ENCODE assay signal across 18 cellular contexts in genomic region chr19:1574354-1574753, GRCh38. TPM values are rescaled to one million over a fixed set of nuclear protein-coding genes. Genes with fewer than 3 reads are reported as not detected.
"Had no signal": no experiment of that assay in that cellular context is flagged by ENCODE, and none has a peak within 500 bp of the region (broad histone marks: within the 10 kb centered on the region; RNA-seq: fewer than 3 reads in every experiment).

No MANE protein-coding gene starts in this region.

- H3K27ac ChIP-seq: epithelial cell of prostate, esophagus squamous epithelium, suprapubic skin, thyroid gland had no signal

- H3K9me3 ChIP-seq: esophagus squamous epithelium, suprapubic skin, thyroid gland had no signal

- H3K4me1 ChIP-seq: thyroid gland had no signal

- H3K27me3 ChIP-seq: dorsolateral prefrontal cortex, suprapubic skin, thyroid gland had no signal

- DNase-seq: cortex of kidney; dorsolateral prefrontal cortex; effector CD8-positive, alpha-beta T cell; esophagus squamous epithelium; foreskin fibroblast; immature natural killer cell; left cardiac atrium; left ventricle myocardium superior; mesenchymal stem cell; naive B cell; posterior cingulate gyrus; right cardiac atrium; stimulated activated CD4-positive, alpha-beta T cell treated with anti-CD3 and anti-CD28 coated beads, Interleukin-12 subunit alpha, Interleukin-12 subunit beta, amount 100 ng/mL, for 4 hours; stimulated activated naive CD8-positive, alpha-beta T cell treated with anti-CD3 and anti-CD28 coated beads, Interleukin-15, Interleukin-2, amounts not matched to agents 100 U/mL and 50 U/mL, for 24 hours; thyroid gland had no signal

- H3K4me3 ChIP-seq: dorsolateral prefrontal cortex, esophagus squamous epithelium, lung, suprapubic skin, thyroid gland had no signal

RNA-seq across cellular contexts. Expression of gene PLK5, which starts 50.5 kb away (rescaled TPM):
- total RNA-seq: left cardiac atrium, left ventricle myocardium superior, lung, right cardiac atrium, thyroid gland had no signal
- polyA plus RNA-seq: immature natural killer cell had no signal
